Comparison of ENCODE assay signal across 17 cellular contexts in genomic region chr15:80026310-80026709, GRCh38. TPM values are rescaled to one million over a fixed set of nuclear protein-coding genes. Genes with fewer than 3 reads are reported as not detected.
DNase-seq lines count a peak whose midpoint lies in the region; ATAC-seq, FAIRE-seq and TF ChIP-seq lines count a peak whose summit lies in the region.
"Had no signal": no experiment of that assay in that cellular context is flagged by ENCODE, and none has a peak within 500 bp of the region (broad histone marks: within the 10 kb centered on the region; RNA-seq: fewer than 3 reads in every experiment).

No MANE protein-coding gene starts in this region.

- no peak overlapping the region for H2AK5ac ChIP-seq in H1 (ENCODE audit: low read depth, low read length)

- H4K91ac ChIP-seq in H1 (replicated peaks; ENCODE audit: insufficient read length, low read length), result no peak overlapping the region

- H3K27ac ChIP-seq in mammary epithelial cell (ENCODE audit: insufficient read depth, low read depth, low read length), result peak overlapping the region; percentile 71
- H3K27ac ChIP-seq in H1 (ENCODE audit: low read depth, low read length), result no peak overlapping the region
- no peak overlapping the region for H3K27ac ChIP-seq in tibial nerve
- H3K27ac ChIP-seq: HL-60 had no signal

- H3K9me3 Mint-ChIP-seq in MCF 10A (ENCODE audit: unreplicated experiment) (peaks cover 8% of the 10 kb centered on the region), neural crest cell (peaks cover 3% of the 10 kb centered on the region)
- H3K9me3 Mint-ChIP-seq: GM23338 had no signal

- dilution Hi-C loops in mammary epithelial cell (cut with HindIII; ENCODE audit: low sequenced_read_pairs), result no loop called here

- TF ChIP-seq EP300 in H1 (IDR thresholded peaks at IDR 0.05; ENCODE audit: borderline replicate concordance in 1 of 2, low read depth in 2 of 2, low read length in 2 of 2) (no peak), tibial nerve (IDR thresholded peaks at IDR 0.05) (no peak)

- TF ChIP-seq RAD21 in H1 (IDR thresholded peaks at IDR 0.05 in 1 of 2, conservative IDR thresholded peaks at IDR 0.05 in 1 of 2; ENCODE audit: low read depth in 2 of 2, low read length in 2 of 2), result no peak

- no peak overlapping the region for H3K18ac ChIP-seq in H1 (ENCODE audit: extremely low read depth, low read length)

- no peak overlapping the region for H3K4ac ChIP-seq in H1 (replicated peaks; ENCODE audit: insufficient read length, low read depth, low read length)

- CTCF ChIA-PET in mammary epithelial cell (lab: Charles Lee; ENCODE audit: low non-redundant PET), result no interaction called here
- CTCF ChIA-PET in MCF 10A (lab: Yijun Ruan, JAX), result no interaction called here
- CTCF ChIA-PET in H1 (lab: Charles Lee; ENCODE audit: partially characterized antibody), result interaction anchor here (1.3 kb wide), 1 partner anchor 25 kb away, joined by 6 read pairs; no protein-coding TSS in a partner anchor

- no peaks in the 10 kb centered on the region for H3K36me3 ChIP-seq in mammary epithelial cell (ENCODE audit: insufficient read depth, low read length)
- H3K36me3 ChIP-seq in H1 (ENCODE audit: control insufficient read depth in 2 of 4, insufficient read depth in 4 of 4, low read length in 3 of 4), result no peaks in the 10 kb centered on the region
- no peaks in the 10 kb centered on the region for H3K36me3 ChIP-seq in tibial nerve
- H3K36me3 ChIP-seq: BE2C had no signal

- WGBS in mammary epithelial cell (ENCODE audit: low coverage, missing lambda C conversion rate), result 87% methylated on average over 3 of the region's 3 CpGs
- WGBS in H1 (ENCODE audit: extremely low coverage in 1 of 2, insufficient coverage in 1 of 2, insufficient read length in 1 of 2, insufficient replicate concordance in 2 of 2, low coverage in 1 of 2, low lambda C conversion rate in 2 of 2, missing lambda C conversion rate in 1 of 2), 2 experiments, result 84% methylated on average over 3 of the region's 3 CpGs; no CpG with 5 or more reads in 1 of the 2 experiments
- WGBS in tibial nerve, 2 donors, result 58 to 67% methylated on average over 3 of the region's 3 CpGs

- peaks cover 4% of the 10 kb centered on the region; the same call in 1 of the 2 replicates for H3K23me2 ChIP-seq in H1 (ENCODE audit: low read depth, low read length)

- H4K20me1 ChIP-seq in mammary epithelial cell (ENCODE audit: insufficient read depth, low read length) (no peaks in the 10 kb centered on the region), H1 (replicated peaks in 1 of 2; ENCODE audit: control insufficient read depth in 1 of 2, insufficient read depth in 2 of 2, low read length in 2 of 2) (no peaks in the 10 kb centered on the region)

- H3K27me3 ChIP-seq in mammary epithelial cell (ENCODE audit: insufficient read depth, low read length) (no peaks in the 10 kb centered on the region), H1 (replicated peaks in 1 of 4; ENCODE audit: control insufficient read depth in 3 of 4, extremely low read depth in 1 of 4, insufficient read depth in 3 of 4, low read length in 3 of 4) (no peaks in the 10 kb centered on the region), tibial nerve (no peaks in the 10 kb centered on the region)
- H3K27me3 ChIP-seq: BE2C had no signal

- TF ChIP-seq POLR2A in H1 (IDR thresholded peaks at IDR 0.05; ENCODE audit: control extremely low read depth in 1 of 2, low read depth in 2 of 2, low read length in 2 of 2) (no peak), tibial nerve (IDR thresholded peaks at IDR 0.05) (no peak)

- POLR2A ChIA-PET in MCF 10A (lab: Yijun Ruan, JAX), result no interaction called here
- POLR2A ChIA-PET in H1 (lab: Charles Lee; ENCODE audit: partially characterized antibody), result no interaction called here

- no peak for ATAC-seq in T-helper 17 cell
- ATAC-seq: GM23338, Right ventricle myocardium inferior had no signal

- H3K14ac ChIP-seq in H1 (ENCODE audit: insufficient read length), result no peak overlapping the region

- H3K27ac Mint-ChIP-seq in MCF 10A (ENCODE audit: low read depth, unreplicated experiment) (no peak overlapping the region), neural crest cell (ENCODE audit: unreplicated experiment) (peak overlapping the region; percentile 83), T-helper 17 cell (no peak overlapping the region)
- H3K27ac Mint-ChIP-seq: GM23338 had no signal

- H3K36me3 Mint-ChIP-seq in MCF 10A (ENCODE audit: insufficient read depth, unreplicated experiment) (no peaks in the 10 kb centered on the region), neural crest cell (ENCODE audit: low read depth) (no peaks in the 10 kb centered on the region), T-helper 17 cell (ENCODE audit: low read depth) (no peaks in the 10 kb centered on the region)

- in situ Hi-C loops in mammary epithelial cell (cut with MboI; ENCODE audit: low sequenced_read_pairs in 2 of 2), result no loop called here

- no peaks in the 10 kb centered on the region for H3K79me2 ChIP-seq in mammary epithelial cell (ENCODE audit: insufficient read depth, low read length)
- no peaks in the 10 kb centered on the region; a peak in 1 of 4 replicates for H3K79me2 ChIP-seq in H1 (ENCODE audit: control insufficient read depth in 1 of 2, insufficient read depth in 2 of 2, low read length in 2 of 2)

- peak overlapping the region; percentile 28 for H3K4me2 ChIP-seq in mammary epithelial cell (ENCODE audit: insufficient read depth, low read depth, low read length)
- no peak overlapping the region for H3K4me2 ChIP-seq in H1 (ENCODE audit: insufficient read depth in 1 of 2, low read depth in 2 of 2, low read length in 2 of 2)
- H3K4me2 ChIP-seq: GM23338 had no signal

- H3K4me3 Mint-ChIP-seq in MCF 10A (ENCODE audit: unreplicated experiment) (no peak overlapping the region), neural crest cell (no peak overlapping the region), T-helper 17 cell (no peak overlapping the region)
- H3K4me3 Mint-ChIP-seq: CD8-positive, alpha-beta memory T cell; GM23338 had no signal

- peak overlapping the region; percentile 52 for H3K9ac ChIP-seq in mammary epithelial cell (ENCODE audit: insufficient read depth, low read length)
- no peak overlapping the region for H3K9ac ChIP-seq in H1 (replicated peaks in 1 of 4; ENCODE audit: extremely low read depth in 1 of 4, low read depth in 3 of 4, low read length in 3 of 4)

- intact Hi-C loops in mammary epithelial cell (cut with micrococcal nuclease), result no loop called here
- intact Hi-C loops in MCF 10A (cut with micrococcal nuclease), result no loop called here

- peaks cover 10% of the 10 kb centered on the region for H3K27me3 Mint-ChIP-seq in MCF 10A (ENCODE audit: insufficient read depth, unreplicated experiment)
- no peaks in the 10 kb centered on the region for H3K27me3 Mint-ChIP-seq in neural crest cell (ENCODE audit: low read depth)
- H3K27me3 Mint-ChIP-seq in T-helper 17 cell, result peaks cover 7% of the 10 kb centered on the region

- DNase-seq in mammary epithelial cell, result no peak
- no peak for DNase-seq in MCF 10A (ENCODE audit: unreplicated experiment)
- no peak for DNase-seq in H1 (ENCODE audit: low read depth in 1 of 2, low spot score in 2 of 2)
- no peak for DNase-seq in neural crest cell (ENCODE audit: low read depth, low spot score)
- no peak for DNase-seq in T-helper 17 cell
- DNase-seq in HuH-7.5 (ENCODE audit: low spot score), result no peak
- no peak for DNase-seq in tibial nerve (ENCODE audit: low spot score in 2 of 2)
- DNase-seq: BE2C; CD8-positive, alpha-beta memory T cell; DMS 273 treated with DMSO at 0.1 percent for 48 hours; NCI-H1092 treated with DMSO at 0.1 percent for 48 hours; NCI-H1694 treated with DMSO at 0.1 percent for 48 hours; NCI-H446; NCI-H748 treated with DMSO at 0.1 percent for 48 hours had no signal

- 0 out of 2 replicates have a peak overlapping the region, but pooled peaks have one; percentile 64 for H2BK20ac ChIP-seq in H1 (ENCODE audit: low read length)

- no peak overlapping the region for H2BK15ac ChIP-seq in H1 (ENCODE audit: low read length)

- H3K4me3 ChIP-seq in mammary epithelial cell (replicated peaks in 1 of 3; ENCODE audit: insufficient read depth in 1 of 3, low read depth in 2 of 3, low read length in 3 of 3), result no peak overlapping the region
- H3K4me3 ChIP-seq in H1 (ENCODE audit: extremely low read depth in 1 of 4, insufficient read depth in 2 of 4, low read depth in 3 of 4, low read length in 4 of 4), result no peak overlapping the region
- no peak overlapping the region for H3K4me3 ChIP-seq in tibial nerve
- H3K4me3 ChIP-seq: GM23338 had no signal

- no peak overlapping the region for H4K5ac ChIP-seq in H1 (ENCODE audit: insufficient read length, low read depth, low read length)

- no peak overlapping the region for H3K56ac ChIP-seq in H1 (replicated peaks; ENCODE audit: insufficient read length, low read depth, low read length)

- no peak overlapping the region for H2BK12ac ChIP-seq in H1 (ENCODE audit: low read depth, low read length)

- no peaks in the 10 kb centered on the region for H3K9me3 ChIP-seq in mammary epithelial cell (replicated peaks; ENCODE audit: insufficient read depth, low read length)
- no peaks in the 10 kb centered on the region; a peak in 1 of 4 replicates for H3K9me3 ChIP-seq in H1 (ENCODE audit: insufficient read depth in 2 of 2, low read depth in 1 of 2, low read length in 1 of 2)
- H3K9me3 ChIP-seq in T-helper 17 cell (ENCODE audit: control insufficient read depth, low read length, poor library complexity, severe bottlenecking), result no peaks in the 10 kb centered on the region
- H3K9me3 ChIP-seq in tibial nerve, result no peaks in the 10 kb centered on the region
- H3K9me3 ChIP-seq: BE2C had no signal

- H3K4me1 Mint-ChIP-seq in MCF 10A (ENCODE audit: insufficient read depth, unreplicated experiment), result peaks cover 5% of the 10 kb centered on the region
- peaks cover 26% of the 10 kb centered on the region for H3K4me1 Mint-ChIP-seq in neural crest cell
- H3K4me1 Mint-ChIP-seq in T-helper 17 cell, result peaks cover 3% of the 10 kb centered on the region

- no peak overlapping the region for H2BK120ac ChIP-seq in H1 (replicated peaks; ENCODE audit: low read depth, low read length)

- H2BK5ac ChIP-seq in H1 (ENCODE audit: low read depth, low read length), result no peak overlapping the region

- TF ChIP-seq CTCF in mammary epithelial cell (conservative IDR thresholded peaks at IDR 0.05 in 1 of 2, IDR thresholded peaks at IDR 0.05 in 1 of 2; ENCODE audit: extremely low read depth in 1 of 2, insufficient read depth in 1 of 2, low read depth in 1 of 2, low read length in 2 of 2) (no peak), MCF 10A (IDR thresholded peaks at IDR 0.05; ENCODE audit: unreplicated experiment) (no peak), H1 (IDR thresholded peaks at IDR 0.05; ENCODE audit: control extremely low read depth in 1 of 3, insufficient read depth in 1 of 3, low read depth in 1 of 3, low read length in 3 of 3) (no peak), neural crest cell (conservative IDR thresholded peaks at IDR 0.05) (no peak), tibial nerve (IDR thresholded peaks at IDR 0.05) (no peak)

- no peaks in the 10 kb centered on the region for H3K79me1 ChIP-seq in H1 (ENCODE audit: low read depth, low read length)

- FAIRE-seq in H1 (lab: Jason Lieb, UNC), result no peak

- BruUV-seq in mammary epithelial cell (replicated peaks; lab: Mats Ljungman, UMichigan), result no TSS peak
- BruUV-seq in MCF 10A (replicated peaks; lab: Mats Ljungman, UMichigan), result no TSS peak

- peak overlapping the region; percentile 88 for H2AFZ ChIP-seq in mammary epithelial cell (ENCODE audit: low read depth, low read length)
- no peak overlapping the region for H2AFZ ChIP-seq in H1 (ENCODE audit: low read length)
- H2AFZ ChIP-seq: GM23338 had no signal

- H4K8ac ChIP-seq in H1 (ENCODE audit: extremely low read depth, insufficient read depth, low read length), result no peak overlapping the region; the same call in 1 of the 2 replicates

- H3K4me1 ChIP-seq in mammary epithelial cell (ENCODE audit: insufficient read depth, low read length) (peaks cover 16% of the 10 kb centered on the region), H1 (replicated peaks in 1 of 4; ENCODE audit: control insufficient read depth in 3 of 4, insufficient read depth in 4 of 4, low read length in 3 of 4) (peaks cover 0 to 10% (median 4%) of the 10 kb centered on the region in 4 experiments; a peak in 6 of 7 replicates), tibial nerve (no peaks in the 10 kb centered on the region)
- H3K4me1 ChIP-seq: BE2C had no signal

- H3K23ac ChIP-seq in H1 (ENCODE audit: insufficient read length), result no peak overlapping the region

RNA-seq across cellular contexts. Expression of gene ZFAND6, which starts 33.2 kb away (rescaled TPM):
- total RNA-seq in mammary epithelial cell (100 to 1,000 TPM in 1 of 2 donors, 10 to 100 TPM in 1; 52.7 to 102 TPM), MCF 10A (2022) (57.6 and 59.5 TPM in 2 replicates), neural crest cell (50.6 and 51.9 TPM in 2 replicates), T-helper 17 cell (10 to 100 TPM; 85.5 to 91.6 TPM), tibial nerve (100 to 1,000 TPM in 1 of 4 donors, 10 to 100 TPM in 3; 68.6 to 126 (median 88.2) TPM)
- polyA plus RNA-seq in mammary epithelial cell (71.8 TPM), H1 (2011; rRNA removed) (158 and 237 TPM in 2 replicates)
- 6.9 TPM for polyA minus RNA-seq in mammary epithelial cell
- total RNA-seq in H1 (2021; fragmentation: NEBNext Ultra II Directional; extraction: Animal tissue kit (Norgen Biotek cat#: 25700)), result 122 and 136 TPM in 2 replicates
- polyA plus RNA-seq in H1 (2011; cell fraction: cytosol; rRNA removed), result 219 TPM
- 92.7 TPM for polyA plus RNA-seq in H1 (2011; cell fraction: nucleus; rRNA removed)
- 105 to 113 TPM (median 109 TPM) in 4 replicates for polyA plus RNA-seq in H1 (2012, experiment 1 of 2)
- 22.2 TPM for polyA plus RNA-seq in H1 (2012, experiment 2 of 2)
- polyA plus RNA-seq in H1 (2013, experiment 1 of 2), result 111 TPM
- 123 TPM for polyA plus RNA-seq in H1 (2013, experiment 2 of 2)
- polyA minus RNA-seq in H1 (2011; rRNA and poly(A)+ RNA removed), result 200 and 255 TPM in 2 replicates
- polyA minus RNA-seq in H1 (2011; cell fraction: cytosol; rRNA and poly(A)+ RNA removed), result 132 TPM
- 127 TPM for polyA minus RNA-seq in H1 (2011; cell fraction: nucleus; rRNA and poly(A)+ RNA removed)

RNA-seq across cellular contexts. Expression of gene BCL2A1, which starts 55.3 kb away (rescaled TPM):
- total RNA-seq in mammary epithelial cell (under 1 TPM in 1 of 2 donors, not detected in 1; 0.78 TPM), MCF 10A (2022) (not detected in 2 replicates), neural crest cell (not detected in 2 replicates), T-helper 17 cell (10 to 100 TPM; 23.3 to 27.0 TPM), tibial nerve (1 to 10 TPM in 2 of 4 donors, under 1 TPM in 1, not detected in 1; 0.59 to 2.1 (median 1.3) TPM)
- polyA plus RNA-seq in mammary epithelial cell (0.06 TPM), H1 (2011; rRNA removed) (not detected in 2 replicates)
- polyA minus RNA-seq in mammary epithelial cell, result not detected
- total RNA-seq in H1 (2021; fragmentation: NEBNext Ultra II Directional; extraction: Animal tissue kit (Norgen Biotek cat#: 25700)), result not detected in 2 replicates
- not detected for polyA plus RNA-seq in H1 (2011; cell fraction: cytosol; rRNA removed)
- not detected for polyA plus RNA-seq in H1 (2011; cell fraction: nucleus; rRNA removed)
- not detected in 4 replicates for polyA plus RNA-seq in H1 (2012, experiment 1 of 2)
- not detected for polyA plus RNA-seq in H1 (2012, experiment 2 of 2)
- polyA plus RNA-seq in H1 (2013, experiment 1 of 2), result not detected
- not detected for polyA plus RNA-seq in H1 (2013, experiment 2 of 2)
- polyA minus RNA-seq in H1 (2011; rRNA and poly(A)+ RNA removed), result not detected in 2 replicates
- polyA minus RNA-seq in H1 (2011; cell fraction: cytosol; rRNA and poly(A)+ RNA removed), result not detected
- not detected for polyA minus RNA-seq in H1 (2011; cell fraction: nucleus; rRNA and poly(A)+ RNA removed)
- total RNA-seq: GM23338 had no signal
- polyA plus RNA-seq: GM23338 had no signal

Comparison
In these comparisons a context has a peak if more than half of its experiments do, and no peak if none do; other contexts are left out.
1. RNA of gene BCL2A1, which starts 55.3 kb away (total RNA-seq): 23.3 to 27.0 TPM in T-helper 17 cell; 0.59 to 2.1 TPM in tibial nerve, 0.78 TPM in mammary epithelial cell, not detected in MCF 10A, not detected in H1 and not detected in neural crest cell; every median in the first group is over 4 times any median in the second.